In genomic region chr2:134217924-134218323, GRCh38 we compare ENCODE assay signal across 10 cellular contexts. TPM values are rescaled to one million over a fixed set of nuclear protein-coding genes. Genes with fewer than 3 reads are reported as not detected.
DNase-seq lines count a peak whose midpoint lies in the region; ATAC-seq and TF ChIP-seq lines count a peak whose summit lies in the region.
"Had no signal": no experiment of that assay in that cellular context is flagged by ENCODE, and none has a peak within 500 bp of the region (broad histone marks: within the 10 kb centered on the region; RNA-seq: fewer than 3 reads in every experiment).

No MANE protein-coding gene starts in this region.

- peaks cover 5% of the 10 kb centered on the region for H3K9me3 Mint-ChIP-seq in activated T-helper 1 cell treated with anti-CD3 and anti-CD28 coated beads, Interleukin-12 subunit alpha, Interleukin-12 subunit beta, Interleukin-2, Interleukin-4 antibody, amounts not matched to agents 30 ng/mL and 10 ng/mL and 1 ng/mL, durations not matched to agents 14 hours and 24 hours and 36 hours

- H3K27me3 Mint-ChIP-seq in activated T-helper 1 cell treated with anti-CD3 and anti-CD28 coated beads, Interleukin-12 subunit alpha, Interleukin-12 subunit beta, Interleukin-2, Interleukin-4 antibody, amounts not matched to agents 30 ng/mL and 10 ng/mL and 1 ng/mL, durations not matched to agents 14 hours and 24 hours and 36 hours (ENCODE audit: insufficient read depth): peaks cover 9% of the 10 kb centered on the region

- peak; percentile 60 for DNase-seq in AG10803 (ENCODE audit: low read depth)
- no peak for DNase-seq in activated T-helper 1 cell treated with anti-CD3 and anti-CD28 coated beads, Interleukin-12 subunit alpha, Interleukin-12 subunit beta, Interleukin-2, Interleukin-4 antibody, amounts not matched to agents 30 ng/mL and 10 ng/mL and 1 ng/mL, durations not matched to agents 14 hours and 24 hours and 36 hours (ENCODE audit: low spot score)
- no peak for DNase-seq in AG20443 (ENCODE audit: low spot score)
- no peak for DNase-seq in NCI-H1105 treated with DMSO at 0.1 percent for 48 hours (lab: John Stamatoyannopoulos, UW)
- no peak for DNase-seq in vagina (ENCODE audit: extremely low spot score in 2 of 2)
- DNase-seq in cortex of kidney (lab: John Stamatoyannopoulos, UW): no peak
- DNase-seq: DND-41, left ventricle myocardium superior had no signal

- peak; percentile 78 for ATAC-seq in GM19035 (IDR thresholded peaks at IDR 0.05; ENCODE audit: unreplicated experiment)
- peak; percentile 67 for ATAC-seq in HG03103 (IDR thresholded peaks at IDR 0.05; ENCODE audit: low read depth, unreplicated experiment)
- ATAC-seq: left ventricle myocardium superior had no signal

- H3K4me1 Mint-ChIP-seq in activated T-helper 1 cell treated with anti-CD3 and anti-CD28 coated beads, Interleukin-12 subunit alpha, Interleukin-12 subunit beta, Interleukin-2, Interleukin-4 antibody, amounts not matched to agents 30 ng/mL and 10 ng/mL and 1 ng/mL, durations not matched to agents 14 hours and 24 hours and 36 hours (ENCODE audit: low read depth): peaks cover 38% of the 10 kb centered on the region

- H3K4me3 ChIP-seq in AG10803 (ENCODE audit: low read length) (no peak overlapping the region), vagina (no peak overlapping the region)

- peaks cover 2% of the 10 kb centered on the region for H3K36me3 Mint-ChIP-seq in activated T-helper 1 cell treated with anti-CD3 and anti-CD28 coated beads, Interleukin-12 subunit alpha, Interleukin-12 subunit beta, Interleukin-2, Interleukin-4 antibody, amounts not matched to agents 30 ng/mL and 10 ng/mL and 1 ng/mL, durations not matched to agents 14 hours and 24 hours and 36 hours (ENCODE audit: low read depth)

- intact Hi-C loops in activated T-helper 1 cell treated with anti-CD3 and anti-CD28 coated beads, Interleukin-12 subunit alpha, Interleukin-12 subunit beta, Interleukin-2, Interleukin-4 antibody, amounts not matched to agents 30 ng/mL and 10 ng/mL and 1 ng/mL, durations not matched to agents 14 hours and 24 hours and 36 hours (cut with micrococcal nuclease): loop anchor here (1.0 kb wide), 7 partner anchors 15 to 194 kb away; no protein-coding TSS in a partner anchor
- intact Hi-C loops in vagina (cut with DNase I): no loop called here

- no peak overlapping the region for H3K27ac ChIP-seq in vagina

- peaks cover 14% of the 10 kb centered on the region for H3K4me1 ChIP-seq in vagina

- H3K27ac Mint-ChIP-seq in activated T-helper 1 cell treated with anti-CD3 and anti-CD28 coated beads, Interleukin-12 subunit alpha, Interleukin-12 subunit beta, Interleukin-2, Interleukin-4 antibody, amounts not matched to agents 30 ng/mL and 10 ng/mL and 1 ng/mL, durations not matched to agents 14 hours and 24 hours and 36 hours: peak overlapping the region; percentile 57

- no peaks in the 10 kb centered on the region for H3K9me3 ChIP-seq in vagina

- peak overlapping the region; percentile 48 for H3K4me3 Mint-ChIP-seq in activated T-helper 1 cell treated with anti-CD3 and anti-CD28 coated beads, Interleukin-12 subunit alpha, Interleukin-12 subunit beta, Interleukin-2, Interleukin-4 antibody, amounts not matched to agents 30 ng/mL and 10 ng/mL and 1 ng/mL, durations not matched to agents 14 hours and 24 hours and 36 hours

- no peaks in the 10 kb centered on the region for H3K27me3 ChIP-seq in vagina

- no peaks in the 10 kb centered on the region for H3K36me3 ChIP-seq in vagina

- TF ChIP-seq CTCF in AG10803 (conservative IDR thresholded peaks at IDR 0.05; ENCODE audit: low read length) (no peak), vagina (IDR thresholded peaks at IDR 0.05) (no peak)

- TF ChIP-seq POLR2A in vagina (IDR thresholded peaks at IDR 0.05): no peak

RNA-seq across cellular contexts. Expression of gene MGAT5, which starts 35.9 kb away (rescaled TPM):
- 25.8 and 26.2 TPM in 2 replicates for total RNA-seq in activated T-helper 1 cell treated with anti-CD3 and anti-CD28 coated beads, Interleukin-12 subunit alpha, Interleukin-12 subunit beta, Interleukin-2, Interleukin-4 antibody, amounts not matched to agents 30 ng/mL and 10 ng/mL and 1 ng/mL, durations not matched to agents 14 hours and 24 hours and 36 hours
- 16.7 TPM for total RNA-seq in vagina
